ENCODE assay signal across 20 cellular contexts in the genomic region with DNA sequence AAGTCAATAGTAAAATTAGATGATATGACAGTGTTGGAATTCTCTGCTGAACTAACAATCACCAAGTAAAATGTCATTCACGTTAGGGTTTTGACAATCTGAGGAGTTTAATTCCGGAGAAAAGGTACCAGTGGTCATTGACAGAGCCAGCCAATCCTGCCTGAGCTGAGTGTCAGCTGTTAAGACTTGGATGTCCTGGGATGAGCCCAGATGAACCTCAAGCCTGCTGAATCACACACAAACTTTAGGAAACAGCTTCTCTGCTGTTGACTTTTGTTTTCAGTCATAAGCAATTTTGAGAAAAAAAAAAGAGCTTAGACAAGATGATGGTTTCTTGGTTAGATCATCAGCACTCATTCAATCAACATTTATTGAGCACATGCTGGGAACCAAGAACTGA.
"Had no signal": no experiment of that assay in that cellular context is flagged by ENCODE, and none has a peak within 500 bp of the region (broad histone marks: within the 10 kb centered on the region; RNA-seq: fewer than 3 reads in every experiment).

No MANE protein-coding gene starts in this region.

- H3K36me3 ChIP-seq: MG63 had no signal

- H3K4me3 ChIP-seq: MG63 had no signal

- DNase-seq: KBM-7, MG63, NCI-H1092, NCI-H1105 treated with DMSO at 0.1 percent for 48 hours, NCI-H1417 treated with DMSO at 0.1 percent for 48 hours, NCI-H146, NCI-H1694 treated with DMSO at 0.1 percent for 48 hours, NCI-H1930, NCI-H2081, NCI-H2171, NCI-H226, NCI-H446, NCI-H510A, NCI-H524 treated with DMSO at 0.1 percent for 48 hours, NCI-H69, NCI-H774, Right ventricle myocardium superior, RPMI8226, SIG-M5, SK-N-SH had no signal

- H3K4me2 ChIP-seq: SK-N-SH had no signal

- H3K27me3 ChIP-seq: MG63 had no signal

- H3K9ac ChIP-seq: SK-N-SH had no signal

- H3K9me3 ChIP-seq: MG63, SK-N-SH had no signal
